Comparison of ENCODE assay signal across 8 cellular contexts in the genomic region with DNA sequence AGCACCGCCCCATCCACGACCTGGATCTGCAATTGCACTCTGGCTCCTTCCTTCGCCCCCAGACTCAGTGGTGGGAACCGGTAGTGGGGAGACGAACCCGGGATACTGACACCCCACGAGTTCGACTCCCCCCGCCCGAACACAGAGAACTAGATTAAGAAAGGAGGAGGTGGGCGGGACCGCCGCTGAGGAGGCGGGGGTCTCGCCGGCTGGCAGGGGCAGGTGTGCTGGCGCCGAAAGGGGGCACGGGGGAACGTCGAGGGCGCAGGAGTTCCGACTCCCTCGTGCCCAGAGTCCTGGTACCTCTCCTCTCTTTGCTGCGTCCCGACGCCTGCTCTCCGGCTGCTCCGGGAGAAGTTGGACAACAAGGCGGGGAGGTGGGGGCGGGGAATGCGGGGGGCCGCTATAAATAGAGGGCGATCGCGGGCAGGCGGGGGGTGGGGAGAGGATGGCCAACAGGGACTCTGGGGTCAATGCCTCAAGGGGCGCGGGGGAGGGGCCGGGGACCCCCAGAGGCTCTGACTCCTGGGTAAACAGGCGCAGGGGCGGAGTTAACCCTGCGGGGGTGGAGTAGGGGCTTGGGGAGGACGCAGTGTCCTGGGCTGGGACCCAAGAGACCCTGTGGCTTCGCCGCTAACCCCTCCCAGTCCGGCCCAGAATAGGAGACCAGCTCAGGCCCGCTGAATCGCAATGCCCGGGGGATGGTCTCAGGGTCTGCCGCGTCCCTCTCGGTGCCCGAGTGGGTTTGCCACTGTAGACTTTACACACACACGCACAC. TPM values are rescaled to one million over a fixed set of nuclear protein-coding genes. Genes with fewer than 3 reads are reported as not detected.
DNase-seq lines count a peak whose midpoint lies in the region; ATAC-seq and TF ChIP-seq lines count a peak whose summit lies in the region.

No MANE protein-coding gene starts in this region.

- TF ChIP-seq CTCF in HFF-Myc (IDR thresholded peaks at IDR 0.05; ENCODE audit: low read depth, low read length, missing control alignments) = no peak

- H3K4me1 ChIP-seq in adipocyte (ENCODE audit: control insufficient read depth, insufficient read depth, low read length) (peaks cover 3% of the 10 kb centered on the region), right cardiac atrium (ENCODE audit: control insufficient read depth, insufficient read depth, low read length) (peaks cover 12% of the 10 kb centered on the region)

- H3K9me3 ChIP-seq in adipocyte (ENCODE audit: control insufficient read depth, low read length) (no peaks in the 10 kb centered on the region), right cardiac atrium (ENCODE audit: control insufficient read depth, low read length) (no peaks in the 10 kb centered on the region)

- ATAC-seq in right cardiac atrium (peak; percentile 72 to 82), HG03521 (IDR thresholded peaks at IDR 0.05; ENCODE audit: unreplicated experiment) (no peak), HG03342 (IDR thresholded peaks at IDR 0.05; ENCODE audit: unreplicated experiment) (no peak), HG03378 (IDR thresholded peaks at IDR 0.05; ENCODE audit: unreplicated experiment) (no peak)

- H3K27me3 ChIP-seq in adipocyte (replicated peaks; ENCODE audit: control insufficient read depth, insufficient read depth, low read length) (peaks cover 39% of the 10 kb centered on the region), right cardiac atrium (ENCODE audit: control insufficient read depth, insufficient read depth) (no peaks in the 10 kb centered on the region)

- intact Hi-C loops in right cardiac atrium (cut with DNase I) = no loop called here
- intact Hi-C loops in posterior cingulate gyrus (cut with DNase I) = loop anchor here (5.0 kb wide), 1 partner anchor 47 kb away; a partner anchor contains a TSS

- WGBS in right cardiac atrium = 2% methylated on average over 55 of the region's 55 CpGs

- H3K27ac ChIP-seq in right cardiac atrium (ENCODE audit: low read length) = peak overlapping the region; percentile 98

- no peak for DNase-seq in HFF-Myc (ENCODE audit: extremely low read depth, low read depth)
- peak; percentile 30 for DNase-seq in adipocyte (ENCODE audit: low read depth)
- peak; percentile 87 to 96 (median 95) for DNase-seq in right cardiac atrium
- peak; percentile 71 to 94 (median 82) for DNase-seq in posterior cingulate gyrus
- no peak for DNase-seq in stimulated activated CD4-positive, alpha-beta T cell treated with anti-CD3 and anti-CD28 coated beads, Interleukin-2, amount 100 ng/mL, for 48 hours

- H3K36me3 ChIP-seq in adipocyte (ENCODE audit: control insufficient read depth, insufficient read depth, low read length, severe bottlenecking) = no peaks in the 10 kb centered on the region

- H3K4me3 ChIP-seq in HFF-Myc (replicated peaks; ENCODE audit: low read depth, low read length) (peak overlapping the region; percentile 34), adipocyte (ENCODE audit: low read length) (peak overlapping the region; percentile 70), right cardiac atrium (ENCODE audit: low read length) (peak overlapping the region; percentile 90)

- peak overlapping the region; percentile 57 for H3K9ac ChIP-seq in adipocyte (ENCODE audit: low read length)

RNA-seq across cellular contexts. Expression of a gene that starts 0.7 kb away (rescaled TPM):
- total RNA-seq in right cardiac atrium = 100 to 1,000 TPM; 219 to 368 (median 330) TPM
- 351 TPM for polyA plus RNA-seq in right cardiac atrium

RNA-seq across cellular contexts. Expression of a gene that starts 4.5 kb away (rescaled TPM):
- total RNA-seq in right cardiac atrium = 1 to 10 TPM in 3 of 4 donors, under 1 TPM in 1; 0.56 to 1.7 (median 1.1) TPM
- 0.43 TPM for polyA plus RNA-seq in right cardiac atrium

RNA-seq across cellular contexts. Expression of a gene that starts 9.0 kb away (rescaled TPM):
- total RNA-seq in right cardiac atrium = not detected
- polyA plus RNA-seq in right cardiac atrium = not detected

RNA-seq across cellular contexts. Expression of a gene that starts 16.6 kb away (rescaled TPM):
- not detected for total RNA-seq in right cardiac atrium
- polyA plus RNA-seq in right cardiac atrium = not detected

RNA-seq across cellular contexts. Expression of a gene that starts 26.5 kb away (rescaled TPM):
- under 1 TPM in 2 of 4 donors, not detected in 2; 0.29 to 0.35 TPM for total RNA-seq in right cardiac atrium
- 0.16 TPM for polyA plus RNA-seq in right cardiac atrium

Comparison
In these comparisons a context has a peak if more than half of its experiments do, and no peak if none do; other contexts are left out.
1. DNase-seq: peak in adipocyte (single experiment), right cardiac atrium (3 of 3) and posterior cingulate gyrus (10 of 10); none in HFF-Myc (single experiment) and stimulated activated CD4-positive, alpha-beta T cell treated with anti-CD3 and anti-CD28 coated beads, Interleukin-2, amount 100 ng/mL, for 48 hours (0 of 2).
2. H3K4me3 ChIP-seq: peak in every context shown above with its lines; median percentile 90 in right cardiac atrium; 70 in adipocyte; 34 in HFF-Myc.
3. ATAC-seq: peak in right cardiac atrium (2 of 2); none in HG03521 (single experiment), HG03342 (single experiment) and HG03378 (single experiment).